1 cellular context compared by ENCODE assay signal in genomic region chr12:1692895-1693294, GRCh38.
TF ChIP-seq lines count a peak whose summit lies in the region.

No MANE protein-coding gene starts in this region.

TF ChIP-seq in HCT116, 20 proteins besides CTCF, POLR2A, EP300 and RAD21 (continued from another document):
- TF ChIP-seq ZBTB33 (IDR thresholded peaks at IDR 0.05; ENCODE audit: extremely low read depth, insufficient replicate concordance, low read length) (no peak), MAX (IDR thresholded peaks at IDR 0.05) (no peak), ZFX (IDR thresholded peaks at IDR 0.05) (no peak), SRF (IDR thresholded peaks at IDR 0.05; ENCODE audit: low read depth) (no peak), SIN3A (IDR thresholded peaks at IDR 0.05; ENCODE audit: low read depth) (no peak), ATF3 (IDR thresholded peaks at IDR 0.05) (no peak), EZH2 (IDR thresholded peaks at IDR 0.05) (no peak), CBX3 (IDR thresholded peaks at IDR 0.05; ENCODE audit: low read depth) (no peak)
TF ChIP-seq in HCT116: peak in this region for 0.
